ENCODE assay signal across 1 cellular context in genomic region chr10:127492607-127493250, GRCh38.
TF ChIP-seq lines count a peak whose summit lies in the region.

No MANE protein-coding gene starts in this region.

TF ChIP-seq in HEK293, 187 proteins besides CTCF, POLR2A, EP300 and RAD21 (continued from another document):
- TF ChIP-seq PRDM10 (tag by site-specific recombination; IDR thresholded peaks at IDR 0.05): no peak
- TF ChIP-seq ZBTB8A (tag by site-specific recombination; IDR thresholded peaks at IDR 0.05): no peak
